In genomic region chr3:52247455-52248164, GRCh38 we compare ENCODE assay signal across 11 cellular contexts. TPM values are rescaled to one million over a fixed set of nuclear protein-coding genes. Genes with fewer than 3 reads are reported as not detected.
A peak's percentile ranks its signal among the peaks of the same experiment; 100 is the strongest.
DNase-seq lines count a peak whose midpoint lies in the region; ATAC-seq, FAIRE-seq and TF ChIP-seq lines count a peak whose summit lies in the region.
"Had no signal": no experiment of that assay in that cellular context is flagged by ENCODE, and none has a peak within 500 bp of the region (broad histone marks: within the 10 kb centered on the region; RNA-seq: fewer than 3 reads in every experiment).

No MANE protein-coding gene starts in this region.

- no peak overlapping the region for H3K27ac ChIP-seq in thoracic aorta

- H3K9me3 ChIP-seq in thoracic aorta: no peaks in the 10 kb centered on the region
- H3K9me3 ChIP-seq: BE2C had no signal

- DNase-seq in activated naive CD4-positive, alpha-beta T cell (lab: John Stamatoyannopoulos, UW): no peak
- DNase-seq in activated CD8-positive, alpha-beta memory T cell treated with anti-CD3 and anti-CD28 coated beads, Interleukin-2, amount 10 ng/mL, durations not matched to agents 7 days and 5 days: no peak
- no peak for DNase-seq in immature natural killer cell
- no peak for DNase-seq in thoracic aorta (ENCODE audit: low spot score)
- no peak for DNase-seq in NCI-H526 treated with DMSO at 0.1 percent for 48 hours (lab: John Stamatoyannopoulos, UW)
- no peak for DNase-seq in GM19238 (ENCODE audit: insufficient read length, low spot score)
- DNase-seq in RCC 7860 (ENCODE audit: low spot score): no peak
- DNase-seq: BE2C had no signal

- peaks cover 0 to 31% of the 10 kb centered on the region in 2 donors for H3K4me1 ChIP-seq in thoracic aorta (ENCODE audit: control insufficient read depth in 1 of 2, low read depth in 2 of 2)

- ATAC-seq in activated CD8-positive, alpha-beta memory T cell treated with anti-CD3 and anti-CD28 coated beads, Interleukin-2, amount 10 ng/mL, durations not matched to agents 7 days and 5 days: no peak
- no peak for ATAC-seq in thoracic aorta (ENCODE audit: insufficient number of reproducible peaks, low FRiP score, low read depth)
- ATAC-seq: WTC11 had no signal

- no peaks in the 10 kb centered on the region for H3K9me3 Mint-ChIP-seq in activated naive CD4-positive, alpha-beta T cell treated with anti-CD3 and anti-CD28 coated beads, Interleukin-2, amount 50 U/mL, for 24 hours
- no peaks in the 10 kb centered on the region for H3K9me3 Mint-ChIP-seq in activated CD8-positive, alpha-beta memory T cell treated with anti-CD3 and anti-CD28 coated beads, Interleukin-2, amount 10 ng/mL, durations not matched to agents 7 days and 5 days (ENCODE audit: low read depth)
- no peaks in the 10 kb centered on the region for H3K9me3 Mint-ChIP-seq in immature natural killer cell
- H3K9me3 Mint-ChIP-seq: WTC11 had no signal

- CTCF ChIA-PET in activated CD8-positive, alpha-beta memory T cell treated with anti-CD3 and anti-CD28 coated beads, Interleukin-2, amount 10 ng/mL, durations not matched to agents 7 days and 5 days (lab: Charles Lee): interaction anchor here (0.8 to 7.5 kb wide), 7 partner anchors 9 to 31 kb away, joined by 3 to 48 read pairs (median 6); partner anchors contain the start of genes TWF2 and WDR82

- H3K27ac Mint-ChIP-seq in activated naive CD4-positive, alpha-beta T cell treated with anti-CD3 and anti-CD28 coated beads, Interleukin-2, amount 50 U/mL, for 24 hours: peak overlapping the region; percentile 93
- H3K27ac Mint-ChIP-seq in activated CD8-positive, alpha-beta memory T cell treated with anti-CD3 and anti-CD28 coated beads, Interleukin-2, amount 10 ng/mL, durations not matched to agents 7 days and 5 days: peak overlapping the region; percentile 90
- peak overlapping the region; percentile 92 to 97 (median 94) for H3K27ac Mint-ChIP-seq in immature natural killer cell
- H3K27ac Mint-ChIP-seq: WTC11 had no signal

- H3K27me3 ChIP-seq in thoracic aorta (replicated peaks; ENCODE audit: insufficient read depth): no peaks in the 10 kb centered on the region
- H3K27me3 ChIP-seq: BE2C had no signal

- H3K4me3 Mint-ChIP-seq in activated naive CD4-positive, alpha-beta T cell treated with anti-CD3 and anti-CD28 coated beads, Interleukin-2, amount 50 U/mL, for 24 hours: peak overlapping the region; percentile 88
- peak overlapping the region; percentile 91 for H3K4me3 Mint-ChIP-seq in activated CD8-positive, alpha-beta memory T cell treated with anti-CD3 and anti-CD28 coated beads, Interleukin-2, amount 10 ng/mL, durations not matched to agents 7 days and 5 days
- H3K4me3 Mint-ChIP-seq in immature natural killer cell: peak overlapping the region; percentile 76 to 86 (median 84)

- H3K36me3 Mint-ChIP-seq in activated naive CD4-positive, alpha-beta T cell treated with anti-CD3 and anti-CD28 coated beads, Interleukin-2, amount 50 U/mL, for 24 hours: peaks cover 14% of the 10 kb centered on the region
- H3K36me3 Mint-ChIP-seq in activated CD8-positive, alpha-beta memory T cell treated with anti-CD3 and anti-CD28 coated beads, Interleukin-2, amount 10 ng/mL, durations not matched to agents 7 days and 5 days: peaks cover 45% of the 10 kb centered on the region
- H3K36me3 Mint-ChIP-seq in immature natural killer cell: peaks cover 4 to 21% (median 5%) of the 10 kb centered on the region in 3 donors

- H3K36me3 ChIP-seq in thoracic aorta: peaks cover 10% of the 10 kb centered on the region

- TF ChIP-seq CTCF in thoracic aorta (IDR thresholded peaks at IDR 0.05): no peak

- H3K4me3 ChIP-seq in thoracic aorta: peak overlapping the region; percentile 83

- FAIRE-seq in RCC 7860 (lab: Jason Lieb, UNC): no peak
- FAIRE-seq: islet of Langerhans had no signal

- no peaks in the 10 kb centered on the region for H3K27me3 Mint-ChIP-seq in activated naive CD4-positive, alpha-beta T cell treated with anti-CD3 and anti-CD28 coated beads, Interleukin-2, amount 50 U/mL, for 24 hours
- H3K27me3 Mint-ChIP-seq in activated CD8-positive, alpha-beta memory T cell treated with anti-CD3 and anti-CD28 coated beads, Interleukin-2, amount 10 ng/mL, durations not matched to agents 7 days and 5 days: no peaks in the 10 kb centered on the region
- H3K27me3 Mint-ChIP-seq in immature natural killer cell (ENCODE audit: low read depth in 3 of 3): peaks cover 2 to 8% (median 6%) of the 10 kb centered on the region in 3 donors

- H3K4me1 Mint-ChIP-seq in activated naive CD4-positive, alpha-beta T cell treated with anti-CD3 and anti-CD28 coated beads, Interleukin-2, amount 50 U/mL, for 24 hours: peaks cover 81% of the 10 kb centered on the region
- H3K4me1 Mint-ChIP-seq in activated CD8-positive, alpha-beta memory T cell treated with anti-CD3 and anti-CD28 coated beads, Interleukin-2, amount 10 ng/mL, durations not matched to agents 7 days and 5 days: peaks cover 75% of the 10 kb centered on the region
- H3K4me1 Mint-ChIP-seq in immature natural killer cell: peaks cover 70 to 79% of the 10 kb centered on the region in 2 donors

RNA-seq across cellular contexts. Expression of gene PPM1M, which starts 2.1 kb away (rescaled TPM):
- total RNA-seq in activated CD8-positive, alpha-beta memory T cell treated with anti-CD3 and anti-CD28 coated beads, Interleukin-2, amount 10 ng/mL, durations not matched to agents 7 days and 5 days: 10 to 100 TPM; 91.1 to 94.1 TPM
- 10 to 100 TPM; 57.1 to 83.6 (median 66.8) TPM for polyA plus RNA-seq in immature natural killer cell
- 10 to 100 TPM; 41.6 to 51.9 TPM for total RNA-seq in thoracic aorta

RNA-seq across cellular contexts. Expression of gene TWF2, which starts 8.7 kb away (rescaled TPM):
- total RNA-seq in activated CD8-positive, alpha-beta memory T cell treated with anti-CD3 and anti-CD28 coated beads, Interleukin-2, amount 10 ng/mL, durations not matched to agents 7 days and 5 days: 100 to 1,000 TPM; 110 to 131 TPM
- 100 to 1,000 TPM in 2 of 3 donors, 10 to 100 TPM in 1; 96.4 to 159 (median 143) TPM for polyA plus RNA-seq in immature natural killer cell
- 10 to 100 TPM; 52.2 to 69.2 TPM for total RNA-seq in thoracic aorta

RNA-seq across cellular contexts. Expression of gene TLR9, which starts 22.2 kb away (rescaled TPM):
- under 1 TPM in 1 of 2 experiments, not detected in 1; 0.64 TPM for total RNA-seq in activated CD8-positive, alpha-beta memory T cell treated with anti-CD3 and anti-CD28 coated beads, Interleukin-2, amount 10 ng/mL, durations not matched to agents 7 days and 5 days
- not detected for polyA plus RNA-seq in immature natural killer cell
- not detected for total RNA-seq in thoracic aorta
- total RNA-seq: WTC11 had no signal

RNA-seq across cellular contexts. Expression of gene WDR82, which starts 30.8 kb away (rescaled TPM):
- 100 to 1,000 TPM; 114 to 132 TPM for total RNA-seq in activated CD8-positive, alpha-beta memory T cell treated with anti-CD3 and anti-CD28 coated beads, Interleukin-2, amount 10 ng/mL, durations not matched to agents 7 days and 5 days
- 10 to 100 TPM; 76.9 to 99.5 (median 81.5) TPM for polyA plus RNA-seq in immature natural killer cell
- 10 to 100 TPM; 44.5 to 66.2 TPM for total RNA-seq in thoracic aorta

RNA-seq across cellular contexts. Expression of gene GLYCTK, which starts 40.0 kb away (rescaled TPM):
- 10 to 100 TPM; 23.2 to 29.4 TPM for total RNA-seq in activated CD8-positive, alpha-beta memory T cell treated with anti-CD3 and anti-CD28 coated beads, Interleukin-2, amount 10 ng/mL, durations not matched to agents 7 days and 5 days
- 10 to 100 TPM in 2 of 3 donors, 1 to 10 TPM in 1; 8.2 to 14.5 (median 12.1) TPM for polyA plus RNA-seq in immature natural killer cell
- 10 to 100 TPM; 14.1 to 14.2 TPM for total RNA-seq in thoracic aorta
